8 cellular contexts compared by ENCODE assay signal in genomic region chr21:44801468-44802395, GRCh38. TPM values are rescaled to one million over a fixed set of nuclear protein-coding genes. Genes with fewer than 3 reads are reported as not detected.
DNase-seq lines count a peak whose midpoint lies in the region; ATAC-seq, FAIRE-seq and TF ChIP-seq lines count a peak whose summit lies in the region.

A gene with protein sequence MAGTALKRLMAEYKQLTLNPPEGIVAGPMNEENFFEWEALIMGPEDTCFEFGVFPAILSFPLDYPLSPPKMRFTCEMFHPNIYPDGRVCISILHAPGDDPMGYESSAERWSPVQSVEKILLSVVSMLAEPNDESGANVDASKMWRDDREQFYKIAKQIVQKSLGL (minus strand): TSS chr21:44801820. CDS start chr21:44801748, 72 bp downstream.

- no peaks in the 10 kb centered on the region for H3K36me3 ChIP-seq in hepatocyte (replicated peaks; ENCODE audit: insufficient read depth, low read depth)

- under 1% methylated on average over 90 of the region's 97 CpGs for WGBS in hepatocyte (ENCODE audit: low lambda C conversion rate, missing lambda C conversion rate)

- peaks cover 49% of the 10 kb centered on the region for H3K79me2 ChIP-seq in hepatocyte

- peak; percentile 97 for FAIRE-seq in GM12892 (lab: Jason Lieb, UNC)

- no peaks in the 10 kb centered on the region for H3K27me3 ChIP-seq in hepatocyte

- H3K9me2 ChIP-seq in hepatocyte (replicated peaks; ENCODE audit: insufficient read depth), result no peaks in the 10 kb centered on the region

- peak; percentile 97 for DNase-seq in GM12892 (ENCODE audit: insufficient read length)
- DNase-seq in NCI-H2029 treated with DMSO at 0.1 percent for 48 hours (lab: John Stamatoyannopoulos, UW), result peak; percentile 7
- peak; percentile 69 for DNase-seq in T1000 (lab: John Stamatoyannopoulos, UW)
- no peak for DNase-seq in astrocyte of the cerebellum (ENCODE audit: low read depth)
- peak; percentile 90 for DNase-seq in hepatocyte (ENCODE audit: low spot score)
- no peak for DNase-seq in retinal pigment epithelial cell (ENCODE audit: low read depth)

- no peak for TF ChIP-seq CTCF in astrocyte of the cerebellum (IDR thresholded peaks at IDR 0.05; ENCODE audit: low read depth, low read length, missing control alignments)
- no peak for TF ChIP-seq CTCF in hepatocyte (IDR thresholded peaks at IDR 0.05; ENCODE audit: poor library complexity)
- no peak for TF ChIP-seq CTCF in retinal pigment epithelial cell (conservative IDR thresholded peaks at IDR 0.05; ENCODE audit: low read depth, low read length)

- in situ Hi-C loops in astrocyte of the cerebellum (cut with HindIII; ENCODE audit: low sequenced_read_pairs), result loop anchor here (10.0 kb wide), 2 partner anchors 73 to 323 kb away; partner anchors contain the start of gene PTTG1IP

- peak; percentile 87 for TF ChIP-seq POLR2A in GM12892 (IDR thresholded peaks at IDR 0.05; ENCODE audit: low read depth, low read length)

- ATAC-seq in HG02852 (IDR thresholded peaks at IDR 0.05; ENCODE audit: unreplicated experiment) (peak; percentile 80), GM18870 (IDR thresholded peaks at IDR 0.05; ENCODE audit: unreplicated experiment) (no peak)

- no peaks in the 10 kb centered on the region for H3K9me3 ChIP-seq in hepatocyte (ENCODE audit: low read depth)

- H3K4me2 ChIP-seq in hepatocyte, result peak within 1 kb of the TSS; percentile 100

- peaks cover 23% of the 10 kb centered on the region for H3K4me1 ChIP-seq in hepatocyte (ENCODE audit: insufficient read depth)

- H2AFZ ChIP-seq in hepatocyte, result peak within 1 kb of the TSS; percentile 74

- H3K4me3 ChIP-seq in astrocyte of the cerebellum (ENCODE audit: low read depth, low read length) (peak within 1 kb of the TSS; percentile 81), hepatocyte (peak within 1 kb of the TSS; percentile 86), retinal pigment epithelial cell (ENCODE audit: low read length) (peak within 1 kb of the TSS; percentile 88)

- peaks cover 11% of the 10 kb centered on the region for H4K20me1 ChIP-seq in hepatocyte (ENCODE audit: insufficient read depth, poor library complexity, severe bottlenecking)

- peak within 1 kb of the TSS; percentile 83 for H3K27ac ChIP-seq in hepatocyte

RNA-seq across cellular contexts. Expression of the gene that starts here (rescaled TPM):
- polyA plus RNA-seq in GM12892 (2012; ENCODE audit: missing spikeins), result 45.9 TPM
- total RNA-seq in hepatocyte, result 45.8 and 61.6 TPM in 2 replicates
- polyA plus RNA-seq in hepatocyte, result 50.4 and 55.2 TPM in 2 replicates

Comparison
In these comparisons a context has a peak if more than half of its experiments do, and no peak if none do; other contexts are left out.
1. DNase-seq: peak in GM12892 (single experiment), NCI-H2029 treated with DMSO at 0.1 percent for 48 hours (single experiment), T1000 (single experiment) and hepatocyte (single experiment); none in astrocyte of the cerebellum (single experiment) and retinal pigment epithelial cell (single experiment).
2. Peak in every context shown above with its lines, with median percentiles within 50 percentile points of each other: H3K4me3 ChIP-seq.